12 cellular contexts compared by ENCODE assay signal in genomic region chr2:239729681-239730566, GRCh38.
"Had no signal": no experiment of that assay in that cellular context is flagged by ENCODE, and none has a peak within 500 bp of the region (broad histone marks: within the 10 kb centered on the region; RNA-seq: fewer than 3 reads in every experiment).

No MANE protein-coding gene starts in this region.

- H3K4me3 ChIP-seq: gastrocnemius medialis, mucosa of descending colon had no signal

- H3K27ac ChIP-seq: gastrocnemius medialis, neutrophil had no signal

- H3K27me3 ChIP-seq: gastrocnemius medialis, neutrophil had no signal

- H3K9me3 Mint-ChIP-seq: type B pancreatic cell had no signal

- ATAC-seq: gastrocnemius medialis; mucosa of descending colon; naive thymus-derived CD4-positive, alpha-beta T cell; stimulated activated naive CD8-positive, alpha-beta T cell treated with anti-CD3 and anti-CD28 coated beads, Interleukin-15, Interleukin-2, amounts not matched to agents 100 U/mL and 50 U/mL, for 24 hours had no signal

- H3K36me3 ChIP-seq: gastrocnemius medialis, neutrophil had no signal

- H3K27ac Mint-ChIP-seq: activated T-cell treated with anti-CD3 and anti-CD28 coated beads, Interleukin-2, amount 50 U/mL, for 72 hours; endodermal cell; memory B cell; type B pancreatic cell had no signal

- H3K4me1 Mint-ChIP-seq: endodermal cell, memory B cell had no signal

- H3K9me3 ChIP-seq: gastrocnemius medialis, mucosa of descending colon had no signal

- DNase-seq: activated CD4-positive, CD25-positive, alpha-beta regulatory T cell treated with anti-CD3 and anti-CD28 coated beads, Interleukin-2, amount 50 U/mL, for 72 hours; activated T-cell treated with anti-CD3 and anti-CD28 coated beads, Interleukin-2, amount 50 U/mL, for 72 hours; endodermal cell; gastrocnemius medialis; naive thymus-derived CD4-positive, alpha-beta T cell; retina; stimulated activated naive CD8-positive, alpha-beta T cell treated with anti-CD3 and anti-CD28 coated beads, Interleukin-15, Interleukin-2, amounts not matched to agents 100 U/mL and 50 U/mL, for 24 hours; T1000 had no signal

- H3K4me1 ChIP-seq: gastrocnemius medialis had no signal

- H3K4me3 Mint-ChIP-seq: activated T-cell treated with anti-CD3 and anti-CD28 coated beads, Interleukin-2, amount 50 U/mL, for 72 hours; endodermal cell; memory B cell; naive thymus-derived CD4-positive, alpha-beta T cell; type B pancreatic cell had no signal

- H3K36me3 Mint-ChIP-seq: memory B cell; naive thymus-derived CD4-positive, alpha-beta T cell; type B pancreatic cell had no signal
